Comparison of ENCODE assay signal across 2 cellular contexts in genomic region chr7:143264196-143264568, GRCh38. TPM values are rescaled to one million over a fixed set of nuclear protein-coding genes. Genes with fewer than 3 reads are reported as not detected.
DNase-seq lines count a peak whose midpoint lies in the region; ATAC-seq and TF ChIP-seq lines count a peak whose summit lies in the region.
"Not testable (repeated sequence)": the region's sequence is repeated elsewhere in the genome, so short reads cannot be mapped to it uniquely, and the experiment has no call there.

No MANE protein-coding gene starts in this region.

- not testable (repeated sequence) for DNase-seq in dorsolateral prefrontal cortex, aorta

- intact Hi-C loops in dorsolateral prefrontal cortex (cut with DNase I); aorta (cut with DNase I): not testable (repeated sequence)

- H3K4me3 ChIP-seq in dorsolateral prefrontal cortex (peak overlapping the region; percentile 61 to 99 (median 86)), aorta (ENCODE audit: low read length in 2 of 2) (peak overlapping the region; percentile 63 to 68)

- not testable (repeated sequence) for ATAC-seq in aorta (ENCODE audit: low FRiP score)

- 61 to 62% methylated on average over 15 of the region's 15 CpGs for WGBS in aorta, 2 donors

- H3K27ac ChIP-seq in dorsolateral prefrontal cortex (peak overlapping the region in 49 of 59 donors; percentile 59 to 97 (median 87)), aorta (ENCODE audit: low read depth in 1 of 2, low read length in 2 of 2) (peak overlapping the region in 1 of 2 donors; percentile 26)

- not testable (repeated sequence) for TF ChIP-seq CTCF in dorsolateral prefrontal cortex (IDR thresholded peaks at IDR 0.05 in 54 of 56, conservative IDR thresholded peaks at IDR 0.05 in 2 of 56; ENCODE audit: low read depth in 1 of 56, partially characterized antibody in 56 of 56)

- H3K4me1 ChIP-seq in aorta (ENCODE audit: control insufficient read depth in 1 of 2, insufficient read depth in 2 of 2, low read length in 2 of 2): not testable (repeated sequence)

- not testable (repeated sequence) for H3K27me3 ChIP-seq in dorsolateral prefrontal cortex; aorta (ENCODE audit: control insufficient read depth in 1 of 2, insufficient read depth in 2 of 2, low read length in 1 of 2)

- H3K36me3 ChIP-seq in aorta (ENCODE audit: control insufficient read depth in 1 of 2, insufficient read depth in 2 of 2, low read length in 1 of 2): not testable (repeated sequence)

- H3K9me3 ChIP-seq in aorta (ENCODE audit: control insufficient read depth, low read length): not testable (repeated sequence)

RNA-seq across cellular contexts. Expression of gene GSTK1, which starts 0.9 kb away (rescaled TPM):
- 100 to 1,000 TPM in 10 of 120 experiments, 10 to 100 TPM in 110; 60.1 to 106 (median 86.5) TPM for total RNA-seq in dorsolateral prefrontal cortex
- total RNA-seq in aorta: 100 to 1,000 TPM in 1 of 2 donors, 10 to 100 TPM in 1; 75.6 to 123 TPM
- 100 to 1,000 TPM in 1 of 2 donors, 10 to 100 TPM in 1; 99.5 to 172 TPM for polyA plus RNA-seq in aorta

RNA-seq across cellular contexts. Expression of gene TMEM139, which starts 20.6 kb away (rescaled TPM):
- total RNA-seq in dorsolateral prefrontal cortex (10 to 100 TPM in 2 of 120 experiments, 1 to 10 TPM in 93, under 1 TPM in 21, not detected in 4; 0.32 to 13.2 (median 2.1) TPM), aorta (1 to 10 TPM in 1 of 2 donors, under 1 TPM in 1; 0.32 to 1.2 TPM)
- polyA plus RNA-seq in aorta: 10 to 100 TPM in 1 of 2 donors, under 1 TPM in 1; 0.10 to 17.3 TPM

RNA-seq across cellular contexts. Expression of gene CASP2, which starts 24.0 kb away (rescaled TPM):
- total RNA-seq in dorsolateral prefrontal cortex (10 to 100 TPM; 10.0 to 28.4 (median 18.1) TPM), aorta (10 to 100 TPM; 21.7 to 23.9 TPM)
- polyA plus RNA-seq in aorta: 1 to 10 TPM; 2.6 to 5.9 TPM

RNA-seq across cellular contexts. Expression of gene TAS2R40, which starts 42.3 kb away (rescaled TPM):
- total RNA-seq in dorsolateral prefrontal cortex (not detected), aorta (not detected)
- polyA plus RNA-seq in aorta: not detected

RNA-seq across cellular contexts. Expression of gene CLCN1, which starts 51.7 kb away (rescaled TPM):
- total RNA-seq in dorsolateral prefrontal cortex (under 1 TPM in 20 of 120 experiments, not detected in 100; 0.10 to 0.43 (median 0.18) TPM), aorta (not detected)
- not detected for polyA plus RNA-seq in aorta
